ENCODE assay signal across 23 cellular contexts in the genomic region with DNA sequence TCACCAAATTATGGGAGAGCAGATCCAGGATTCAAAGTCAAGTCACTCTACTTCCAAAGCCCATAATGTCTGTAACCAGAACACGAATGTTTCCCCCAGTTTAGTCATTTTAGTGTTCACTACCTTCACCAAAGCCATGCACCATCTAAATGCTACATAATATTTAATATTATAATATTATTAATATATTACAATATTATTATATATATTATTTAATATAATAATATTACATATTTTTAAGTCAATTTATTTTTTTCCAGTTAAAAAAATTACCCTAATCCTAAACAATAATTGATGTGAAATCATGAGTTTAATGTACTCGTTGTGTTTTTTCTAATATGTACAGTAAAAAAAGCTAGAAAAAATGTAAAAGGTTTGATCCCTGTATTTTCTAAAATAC.
"Had no signal": no experiment of that assay in that cellular context is flagged by ENCODE, and none has a peak within 500 bp of the region (broad histone marks: within the 10 kb centered on the region; RNA-seq: fewer than 3 reads in every experiment).

No MANE protein-coding gene starts in this region.

- FAIRE-seq: keratinocyte, small intestine had no signal

- H3K36me3 Mint-ChIP-seq: naive B cell; natural killer cell; stimulated activated effector memory CD8-positive, alpha-beta T cell treated with anti-CD3 and anti-CD28 coated beads, Interleukin-12 subunit alpha, Interleukin-12 subunit beta, amount 100 ng/mL, for 72 hours; type B pancreatic cell had no signal

- H3K27me3 ChIP-seq: left lung, ovary, spleen, tibial nerve, uterus had no signal

- H3K27ac Mint-ChIP-seq: natural killer cell; stimulated activated effector memory CD8-positive, alpha-beta T cell treated with anti-CD3 and anti-CD28 coated beads, Interleukin-12 subunit alpha, Interleukin-12 subunit beta, amount 100 ng/mL, for 72 hours; stimulated activated naive CD8-positive, alpha-beta T cell treated with anti-CD3 and anti-CD28 coated beads, Interleukin-15, Interleukin-2, amounts not matched to agents 100 ng/mL and 50 ng/mL, for 24 hours; type B pancreatic cell had no signal

- H3K27ac ChIP-seq: left lung, lower lobe of right lung, ovary, spleen, tibial nerve, uterus had no signal

- H3K9me3 ChIP-seq: left lung, lower lobe of right lung, ovary, prostate gland, spleen, tibial nerve, uterus had no signal

- ATAC-seq: left colon; left lung; lower lobe of right lung; natural killer cell; right cardiac atrium; stimulated activated effector memory CD8-positive, alpha-beta T cell treated with anti-CD3 and anti-CD28 coated beads, Interleukin-12 subunit alpha, Interleukin-12 subunit beta, amount 100 ng/mL, for 72 hours had no signal

- H3K4me3 Mint-ChIP-seq: naive B cell; natural killer cell; stimulated activated effector memory CD8-positive, alpha-beta T cell treated with anti-CD3 and anti-CD28 coated beads, Interleukin-12 subunit alpha, Interleukin-12 subunit beta, amount 100 ng/mL, for 72 hours; stimulated activated naive CD8-positive, alpha-beta T cell treated with anti-CD3 and anti-CD28 coated beads, Interleukin-15, Interleukin-2, amounts not matched to agents 100 ng/mL and 50 ng/mL, for 24 hours; type B pancreatic cell had no signal

- H3K9me3 Mint-ChIP-seq: natural killer cell; stimulated activated effector memory CD8-positive, alpha-beta T cell treated with anti-CD3 and anti-CD28 coated beads, Interleukin-12 subunit alpha, Interleukin-12 subunit beta, amount 100 ng/mL, for 72 hours; stimulated activated naive CD8-positive, alpha-beta T cell treated with anti-CD3 and anti-CD28 coated beads, Interleukin-15, Interleukin-2, amounts not matched to agents 100 ng/mL and 50 ng/mL, for 24 hours had no signal

- H3K27me3 Mint-ChIP-seq: naive B cell; stimulated activated naive CD8-positive, alpha-beta T cell treated with anti-CD3 and anti-CD28 coated beads, Interleukin-15, Interleukin-2, amounts not matched to agents 100 ng/mL and 50 ng/mL, for 24 hours; type B pancreatic cell had no signal

- H3K4me3 ChIP-seq: left lung, lower lobe of right lung, ovary, prostate gland, spleen, tibial nerve, uterus had no signal

- H3K4me1 Mint-ChIP-seq: natural killer cell had no signal

- DNase-seq: hippocampal formation; left colon; left lung; lower lobe of right lung; mammary epithelial cell; mesenchymal stem cell; naive B cell; natural killer cell; ovary; posterior cingulate gyrus; retina; right cardiac atrium; small intestine; spleen; stimulated activated CD4-positive, alpha-beta T cell treated with anti-CD3 and anti-CD28 coated beads, Interleukin-4, amount 100 ng/mL, for 24 hours; stimulated activated naive CD4-positive, alpha-beta T cell; uterus had no signal

- H3K36me3 ChIP-seq: left lung, lower lobe of right lung, ovary, prostate gland, spleen, tibial nerve, uterus had no signal
